Comparison of ENCODE assay signal across 1 cellular context in the genomic region with DNA sequence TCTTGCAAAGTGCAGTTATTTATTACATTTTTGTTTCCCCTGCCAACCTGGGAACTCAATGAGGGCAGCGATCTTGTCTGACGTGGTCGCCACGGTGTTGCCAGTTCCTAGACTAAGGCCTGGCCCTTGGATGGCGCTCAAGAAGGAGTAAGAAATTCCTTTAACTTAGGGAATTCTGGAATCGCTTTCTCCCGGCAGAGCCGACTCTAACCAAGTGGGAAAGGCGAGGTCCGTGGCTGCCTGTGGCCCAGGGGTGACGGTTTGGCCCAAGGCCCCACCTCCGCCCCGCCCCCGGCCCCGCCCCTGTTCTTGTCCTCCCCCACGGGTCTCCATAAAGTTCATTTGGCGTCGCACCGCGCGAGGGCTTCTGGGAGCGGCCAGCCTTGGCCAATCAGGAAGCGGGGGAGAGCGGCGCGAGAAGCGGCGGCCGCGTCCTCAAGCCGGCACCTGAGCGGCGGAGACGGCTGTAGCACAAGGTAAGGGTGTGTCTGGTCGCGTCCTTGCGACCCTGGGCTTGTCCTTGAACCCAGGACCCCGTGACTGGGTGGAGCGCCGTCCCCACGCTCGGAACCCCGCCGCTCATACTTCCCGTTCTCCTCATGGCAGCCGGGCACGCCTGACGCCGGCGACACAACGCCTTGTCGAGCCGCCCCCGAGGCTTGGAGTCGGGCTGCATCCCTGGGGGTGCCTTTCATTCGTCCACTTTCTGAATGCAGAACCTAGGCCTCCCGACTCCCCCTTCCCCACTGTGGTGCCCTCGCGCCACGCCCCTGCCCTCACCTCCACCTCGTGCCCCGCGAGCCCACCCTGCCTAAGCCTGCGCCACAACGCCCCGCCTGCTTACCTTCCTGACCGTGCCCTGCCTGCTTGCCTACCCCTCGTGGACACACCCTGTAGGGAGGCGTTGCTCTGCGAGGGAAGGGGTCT.
A peak's percentile ranks its signal among the peaks of the same experiment; 100 is the strongest.
TF ChIP-seq lines count a peak whose summit lies in the region.

Gene NUP93, plus strand, starts transcription at position 394 of the 927 bp plus-strand sequence. CDS start 18,119 bp downstream, outside the sequence.

TF ChIP-seq in HepG2, 621 proteins besides CTCF, POLR2A, EP300 and RAD21 (continued from another document and continues in another):
- TF ChIP-seq, protein P1, sequence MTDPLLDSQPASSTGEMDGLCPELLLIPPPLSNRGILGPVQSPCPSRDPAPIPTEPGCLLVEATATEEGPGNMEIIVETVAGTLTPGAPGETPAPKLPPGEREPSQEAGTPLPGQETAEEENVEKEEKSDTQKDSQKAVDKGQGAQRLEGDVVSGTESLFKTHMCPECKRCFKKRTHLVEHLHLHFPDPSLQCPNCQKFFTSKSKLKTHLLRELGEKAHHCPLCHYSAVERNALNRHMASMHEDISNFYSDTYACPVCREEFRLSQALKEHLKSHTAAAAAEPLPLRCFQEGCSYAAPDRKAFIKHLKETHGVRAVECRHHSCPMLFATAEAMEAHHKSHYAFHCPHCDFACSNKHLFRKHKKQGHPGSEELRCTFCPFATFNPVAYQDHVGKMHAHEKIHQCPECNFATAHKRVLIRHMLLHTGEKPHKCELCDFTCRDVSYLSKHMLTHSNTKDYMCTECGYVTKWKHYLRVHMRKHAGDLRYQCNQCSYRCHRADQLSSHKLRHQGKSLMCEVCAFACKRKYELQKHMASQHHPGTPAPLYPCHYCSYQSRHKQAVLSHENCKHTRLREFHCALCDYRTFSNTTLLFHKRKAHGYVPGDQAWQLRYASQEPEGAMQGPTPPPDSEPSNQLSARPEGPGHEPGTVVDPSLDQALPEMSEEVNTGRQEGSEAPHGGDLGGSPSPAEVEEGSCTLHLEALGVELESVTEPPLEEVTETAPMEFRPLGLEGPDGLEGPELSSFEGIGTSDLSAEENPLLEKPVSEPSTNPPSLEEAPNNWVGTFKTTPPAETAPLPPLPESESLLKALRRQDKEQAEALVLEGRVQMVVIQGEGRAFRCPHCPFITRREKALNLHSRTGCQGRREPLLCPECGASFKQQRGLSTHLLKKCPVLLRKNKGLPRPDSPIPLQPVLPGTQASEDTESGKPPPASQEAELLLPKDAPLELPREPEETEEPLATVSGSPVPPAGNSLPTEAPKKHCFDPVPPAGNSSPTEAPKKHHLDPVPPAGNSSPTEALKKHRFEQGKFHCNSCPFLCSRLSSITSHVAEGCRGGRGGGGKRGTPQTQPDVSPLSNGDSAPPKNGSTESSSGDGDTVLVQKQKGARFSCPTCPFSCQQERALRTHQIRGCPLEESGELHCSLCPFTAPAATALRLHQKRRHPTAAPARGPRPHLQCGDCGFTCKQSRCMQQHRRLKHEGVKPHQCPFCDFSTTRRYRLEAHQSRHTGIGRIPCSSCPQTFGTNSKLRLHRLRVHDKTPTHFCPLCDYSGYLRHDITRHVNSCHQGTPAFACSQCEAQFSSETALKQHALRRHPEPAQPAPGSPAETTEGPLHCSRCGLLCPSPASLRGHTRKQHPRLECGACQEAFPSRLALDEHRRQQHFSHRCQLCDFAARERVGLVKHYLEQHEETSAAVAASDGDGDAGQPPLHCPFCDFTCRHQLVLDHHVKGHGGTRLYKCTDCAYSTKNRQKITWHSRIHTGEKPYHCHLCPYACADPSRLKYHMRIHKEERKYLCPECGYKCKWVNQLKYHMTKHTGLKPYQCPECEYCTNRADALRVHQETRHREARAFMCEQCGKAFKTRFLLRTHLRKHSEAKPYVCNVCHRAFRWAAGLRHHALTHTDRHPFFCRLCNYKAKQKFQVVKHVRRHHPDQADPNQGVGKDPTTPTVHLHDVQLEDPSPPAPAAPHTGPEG (CRISPR knock-in tag; IDR thresholded peaks at IDR 0.05) = peak; percentile 83
- TF ChIP-seq SNRNP70 (IDR thresholded peaks at IDR 0.05; ENCODE audit: low read depth, low read length) = no peak
- TF ChIP-seq JUNB (CRISPR knock-in tag; IDR thresholded peaks at IDR 0.05; ENCODE audit: borderline replicate concordance) = no peak
- TF ChIP-seq MED13 (CRISPR knock-in tag; IDR thresholded peaks at IDR 0.05) = peak; percentile 38; the same call in 1 of the 2 replicates
- no peak for TF ChIP-seq ZNF737 (CRISPR knock-in tag; IDR thresholded peaks at IDR 0.05; ENCODE audit: borderline replicate concordance)
- TF ChIP-seq FOSL1 (CRISPR knock-in tag; IDR thresholded peaks at IDR 0.05; ENCODE audit: borderline replicate concordance) = no peak
- no peak for TF ChIP-seq ZNF20 (CRISPR knock-in tag; IDR thresholded peaks at IDR 0.05)
- TF ChIP-seq POGK (CRISPR knock-in tag; conservative IDR thresholded peaks at IDR 0.05) = peak; percentile 73
- TF ChIP-seq RFXAP (CRISPR knock-in tag; IDR thresholded peaks at IDR 0.05; ENCODE audit: borderline replicate concordance) = peak; percentile 86; the same call in 1 of the 2 replicates
- no peak for TF ChIP-seq RAD51 (IDR thresholded peaks at IDR 0.05; ENCODE audit: borderline replicate concordance)
- TF ChIP-seq HIC2 (CRISPR knock-in tag; IDR thresholded peaks at IDR 0.05; ENCODE audit: low read depth) = no peak
- TF ChIP-seq ZZZ3 (CRISPR knock-in tag; IDR thresholded peaks at IDR 0.05; ENCODE audit: borderline replicate concordance) = no peak; the same call in 1 of the 2 replicates
- no peak for TF ChIP-seq ZNF891 (CRISPR knock-in tag; IDR thresholded peaks at IDR 0.05)
- no peak for TF ChIP-seq TRIM22 (IDR thresholded peaks at IDR 0.05)
- no peak for TF ChIP-seq POLR2AphosphoS2 (IDR thresholded peaks at IDR 0.05; ENCODE audit: low read depth, low read length)
- TF ChIP-seq, protein P2, sequence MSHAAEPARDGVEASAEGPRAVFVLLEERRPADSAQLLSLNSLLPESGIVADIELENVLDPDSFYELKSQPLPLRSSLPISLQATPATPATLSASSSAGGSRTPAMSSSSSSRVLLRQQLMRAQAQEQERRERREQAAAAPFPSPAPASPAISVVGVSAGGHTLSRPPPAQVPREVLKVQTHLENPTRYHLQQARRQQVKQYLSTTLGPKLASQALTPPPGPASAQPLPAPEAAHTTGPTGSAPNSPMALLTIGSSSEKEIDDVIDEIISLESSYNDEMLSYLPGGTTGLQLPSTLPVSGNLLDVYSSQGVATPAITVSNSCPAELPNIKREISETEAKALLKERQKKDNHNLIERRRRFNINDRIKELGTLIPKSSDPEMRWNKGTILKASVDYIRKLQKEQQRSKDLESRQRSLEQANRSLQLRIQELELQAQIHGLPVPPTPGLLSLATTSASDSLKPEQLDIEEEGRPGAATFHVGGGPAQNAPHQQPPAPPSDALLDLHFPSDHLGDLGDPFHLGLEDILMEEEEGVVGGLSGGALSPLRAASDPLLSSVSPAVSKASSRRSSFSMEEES (CRISPR knock-in tag; IDR thresholded peaks at IDR 0.05) = peak; percentile 40; the same call in 1 of the 2 replicates
- TF ChIP-seq HCFC1 (IDR thresholded peaks at IDR 0.05; ENCODE audit: low read depth, low read length) = peak; percentile 50; the same call in 1 of the 2 replicates
- 0 out of 2 replicates have a peak, but pooled peaks have one; percentile 35 for TF ChIP-seq ZBTB25 (CRISPR knock-in tag; IDR thresholded peaks at IDR 0.05)
- TF ChIP-seq POGZ (CRISPR knock-in tag; IDR thresholded peaks at IDR 0.05) = peak; percentile 80
- no peak for TF ChIP-seq NFRKB (IDR thresholded peaks at IDR 0.05)
- TF ChIP-seq CHD2 (IDR thresholded peaks at IDR 0.05; ENCODE audit: low read depth, low read length) = peak; percentile 78
- TF ChIP-seq U2AF2 (IDR thresholded peaks at IDR 0.05; ENCODE audit: low read depth, low read length) = no peak
- no peak for TF ChIP-seq SMARCC2 (IDR thresholded peaks at IDR 0.05)
- TF ChIP-seq ZNF546 (CRISPR knock-in tag; conservative IDR thresholded peaks at IDR 0.05) = 0 out of 2 replicates have a peak, but pooled peaks have one; percentile 43
- TF ChIP-seq CREBL2 (CRISPR knock-in tag; IDR thresholded peaks at IDR 0.05; ENCODE audit: borderline replicate concordance) = no peak
- peak; percentile 94 for TF ChIP-seq ZNF678 (CRISPR knock-in tag; IDR thresholded peaks at IDR 0.05)
- TF ChIP-seq MXD4 (CRISPR knock-in tag; IDR thresholded peaks at IDR 0.05) = peak; percentile 97
- TF ChIP-seq, protein P3, sequence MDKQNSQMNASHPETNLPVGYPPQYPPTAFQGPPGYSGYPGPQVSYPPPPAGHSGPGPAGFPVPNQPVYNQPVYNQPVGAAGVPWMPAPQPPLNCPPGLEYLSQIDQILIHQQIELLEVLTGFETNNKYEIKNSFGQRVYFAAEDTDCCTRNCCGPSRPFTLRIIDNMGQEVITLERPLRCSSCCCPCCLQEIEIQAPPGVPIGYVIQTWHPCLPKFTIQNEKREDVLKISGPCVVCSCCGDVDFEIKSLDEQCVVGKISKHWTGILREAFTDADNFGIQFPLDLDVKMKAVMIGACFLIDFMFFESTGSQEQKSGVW (CRISPR knock-in tag; IDR thresholded peaks at IDR 0.05; ENCODE audit: borderline replicate concordance) = no peak
- TF ChIP-seq NR2F1 (CRISPR knock-in tag; IDR thresholded peaks at IDR 0.05) = peak in 1 of 2 experiments; percentile 14; a peak in 1 of 4 replicates
- 0 out of 2 replicates have a peak, but pooled peaks have one; percentile 76 for TF ChIP-seq ZNF790 (CRISPR knock-in tag; IDR thresholded peaks at IDR 0.05; ENCODE audit: borderline replicate concordance)
- no peak for TF ChIP-seq MIER3 (CRISPR knock-in tag; IDR thresholded peaks at IDR 0.05; ENCODE audit: borderline replicate concordance)
- TF ChIP-seq NPAS2 (CRISPR knock-in tag; IDR thresholded peaks at IDR 0.05; ENCODE audit: borderline replicate concordance) = 0 out of 2 replicates have a peak, but pooled peaks have one; percentile 86
- peak; percentile 65 for TF ChIP-seq SP2 (CRISPR knock-in tag; IDR thresholded peaks at IDR 0.05)
- TF ChIP-seq ZEB1 (IDR thresholded peaks at IDR 0.05; ENCODE audit: insufficient replicate concordance, low read depth) = no peak
- no peak; the same call in 1 of the 2 replicates for TF ChIP-seq ZXDC (CRISPR knock-in tag; IDR thresholded peaks at IDR 0.05)
